In the genomic region with DNA sequence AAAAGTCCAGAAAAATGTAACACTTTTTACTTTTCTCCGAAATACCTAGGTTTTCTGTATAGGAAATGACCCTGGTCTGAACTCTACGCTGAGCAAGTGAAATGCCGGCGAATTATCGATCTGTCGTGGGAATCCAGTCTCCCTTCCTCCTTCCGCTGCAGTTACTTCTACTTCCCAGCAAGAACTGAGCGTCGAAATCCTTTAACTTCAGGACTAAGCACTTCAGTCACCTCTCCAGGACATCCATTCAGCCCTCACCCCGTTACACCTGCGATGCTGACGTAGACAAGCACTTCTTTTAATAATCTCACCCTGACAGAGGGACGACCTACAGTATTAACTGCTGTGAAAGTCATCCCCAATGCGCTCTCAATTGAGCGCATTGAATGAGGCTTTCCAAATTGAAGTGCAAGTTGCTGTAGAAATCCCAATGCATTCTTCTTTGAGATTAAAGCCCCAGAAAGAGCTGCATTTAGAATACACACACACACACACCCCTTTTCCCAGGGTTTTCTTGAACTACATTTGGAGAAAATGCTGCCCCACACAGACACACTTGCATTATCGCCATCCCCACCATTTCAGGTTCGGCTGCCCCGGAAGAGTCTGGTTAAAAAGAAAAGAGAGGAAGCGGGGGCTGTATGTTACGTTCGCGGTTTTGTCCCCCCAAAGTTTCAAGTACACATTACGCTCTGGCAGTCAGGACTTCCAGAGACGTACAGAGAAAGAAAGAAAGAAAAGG, we compare ENCODE assay signal across 1 cellular context.
TF ChIP-seq lines count a peak whose summit lies in the region.

No MANE protein-coding gene starts in this region.

TF ChIP-seq in HEK293, 187 proteins besides CTCF, POLR2A, EP300 and RAD21 (continued from another document):
- TF ChIP-seq, protein P1, sequence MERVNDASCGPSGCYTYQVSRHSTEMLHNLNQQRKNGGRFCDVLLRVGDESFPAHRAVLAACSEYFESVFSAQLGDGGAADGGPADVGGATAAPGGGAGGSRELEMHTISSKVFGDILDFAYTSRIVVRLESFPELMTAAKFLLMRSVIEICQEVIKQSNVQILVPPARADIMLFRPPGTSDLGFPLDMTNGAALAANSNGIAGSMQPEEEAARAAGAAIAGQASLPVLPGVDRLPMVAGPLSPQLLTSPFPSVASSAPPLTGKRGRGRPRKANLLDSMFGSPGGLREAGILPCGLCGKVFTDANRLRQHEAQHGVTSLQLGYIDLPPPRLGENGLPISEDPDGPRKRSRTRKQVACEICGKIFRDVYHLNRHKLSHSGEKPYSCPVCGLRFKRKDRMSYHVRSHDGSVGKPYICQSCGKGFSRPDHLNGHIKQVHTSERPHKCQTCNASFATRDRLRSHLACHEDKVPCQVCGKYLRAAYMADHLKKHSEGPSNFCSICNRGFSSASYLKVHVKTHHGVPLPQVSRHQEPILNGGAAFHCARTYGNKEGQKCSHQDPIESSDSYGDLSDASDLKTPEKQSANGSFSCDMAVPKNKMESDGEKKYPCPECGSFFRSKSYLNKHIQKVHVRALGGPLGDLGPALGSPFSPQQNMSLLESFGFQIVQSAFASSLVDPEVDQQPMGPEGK (tag by site-specific recombination; IDR thresholded peaks at IDR 0.05) = peak; percentile 33; the same call in 1 of the 2 replicates
- TF ChIP-seq ZNF48 (tag by site-specific recombination; IDR thresholded peaks at IDR 0.05) = no peak
- TF ChIP-seq ZSCAN23 (tag by site-specific recombination; IDR thresholded peaks at IDR 0.05) = no peak
- no peak for TF ChIP-seq HOXA7 (CRISPR knock-in tag; IDR thresholded peaks at IDR 0.05; ENCODE audit: borderline replicate concordance)
- TF ChIP-seq ZBTB17 (tag by site-specific recombination; IDR thresholded peaks at IDR 0.05) = peak; percentile 78
- no peak for TF ChIP-seq YY2 (tag by site-specific recombination; IDR thresholded peaks at IDR 0.05)
- no peak for TF ChIP-seq ZNF221 (tag by site-specific recombination; IDR thresholded peaks at IDR 0.05; ENCODE audit: borderline replicate concordance)
- TF ChIP-seq PRDM1 (tag by site-specific recombination; IDR thresholded peaks at IDR 0.05) = peak; percentile 95
- peak; percentile 30; the same call in 1 of the 2 replicates for TF ChIP-seq ZNF600 (tag by site-specific recombination; IDR thresholded peaks at IDR 0.05)
- peak; percentile 60 for TF ChIP-seq ZNF335 (tag by site-specific recombination; conservative IDR thresholded peaks at IDR 0.05)
- TF ChIP-seq ZNF624 (tag by site-specific recombination; IDR thresholded peaks at IDR 0.05) = no peak
- TF ChIP-seq, protein P2, sequence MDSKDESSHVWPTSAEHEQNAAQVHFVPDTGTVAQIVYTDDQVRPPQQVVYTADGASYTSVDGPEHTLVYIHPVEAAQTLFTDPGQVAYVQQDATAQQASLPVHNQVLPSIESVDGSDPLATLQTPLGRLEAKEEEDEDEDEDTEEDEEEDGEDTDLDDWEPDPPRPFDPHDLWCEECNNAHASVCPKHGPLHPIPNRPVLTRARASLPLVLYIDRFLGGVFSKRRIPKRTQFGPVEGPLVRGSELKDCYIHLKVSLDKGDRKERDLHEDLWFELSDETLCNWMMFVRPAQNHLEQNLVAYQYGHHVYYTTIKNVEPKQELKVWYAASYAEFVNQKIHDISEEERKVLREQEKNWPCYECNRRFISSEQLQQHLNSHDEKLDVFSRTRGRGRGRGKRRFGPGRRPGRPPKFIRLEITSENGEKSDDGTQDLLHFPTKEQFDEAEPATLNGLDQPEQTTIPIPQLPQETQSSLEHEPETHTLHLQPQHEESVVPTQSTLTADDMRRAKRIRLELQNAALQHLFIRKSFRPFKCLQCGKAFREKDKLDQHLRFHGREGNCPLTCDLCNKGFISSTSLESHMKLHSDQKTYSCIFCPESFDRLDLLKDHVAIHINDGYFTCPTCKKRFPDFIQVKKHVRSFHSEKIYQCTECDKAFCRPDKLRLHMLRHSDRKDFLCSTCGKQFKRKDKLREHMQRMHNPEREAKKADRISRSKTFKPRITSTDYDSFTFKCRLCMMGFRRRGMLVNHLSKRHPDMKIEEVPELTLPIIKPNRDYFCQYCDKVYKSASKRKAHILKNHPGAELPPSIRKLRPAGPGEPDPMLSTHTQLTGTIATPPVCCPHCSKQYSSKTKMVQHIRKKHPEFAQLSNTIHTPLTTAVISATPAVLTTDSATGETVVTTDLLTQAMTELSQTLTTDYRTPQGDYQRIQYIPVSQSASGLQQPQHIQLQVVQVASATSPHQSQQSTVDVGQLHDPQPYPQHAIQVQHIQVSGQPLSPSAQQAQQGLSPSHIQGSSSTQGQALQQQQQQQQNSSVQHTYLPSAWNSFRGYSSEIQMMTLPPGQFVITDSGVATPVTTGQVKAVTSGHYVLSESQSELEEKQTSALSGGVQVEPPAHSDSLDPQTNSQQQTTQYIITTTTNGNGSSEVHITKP (tag by site-specific recombination; IDR thresholded peaks at IDR 0.05) = peak; percentile 90
- no peak for TF ChIP-seq ZNF239 (tag by site-specific recombination; IDR thresholded peaks at IDR 0.05)
- no peak for TF ChIP-seq ZNF140 (tag by site-specific recombination; IDR thresholded peaks at IDR 0.05)
- no peak for TF ChIP-seq ZNF707 (tag by site-specific recombination; IDR thresholded peaks at IDR 0.05)
- no peak for TF ChIP-seq ZNF121 (tag by site-specific recombination; IDR thresholded peaks at IDR 0.05)
- TF ChIP-seq, protein P3, sequence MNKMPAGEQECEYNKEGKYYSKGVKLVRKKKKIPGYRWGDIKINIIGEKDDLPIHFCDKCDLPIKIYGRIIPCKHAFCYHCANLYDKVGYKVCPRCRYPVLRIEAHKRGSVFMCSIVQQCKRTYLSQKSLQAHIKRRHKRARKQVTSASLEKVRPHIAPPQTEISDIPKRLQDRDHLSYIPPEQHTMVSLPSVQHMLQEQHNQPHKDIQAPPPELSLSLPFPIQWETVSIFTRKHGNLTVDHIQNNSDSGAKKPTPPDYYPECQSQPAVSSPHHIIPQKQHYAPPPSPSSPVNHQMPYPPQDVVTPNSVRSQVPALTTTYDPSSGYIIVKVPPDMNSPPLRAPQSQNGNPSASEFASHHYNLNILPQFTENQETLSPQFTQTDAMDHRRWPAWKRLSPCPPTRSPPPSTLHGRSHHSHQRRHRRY (tag by site-specific recombination; IDR thresholded peaks at IDR 0.05) = no peak
- no peak for TF ChIP-seq ZSCAN16 (tag by site-specific recombination; IDR thresholded peaks at IDR 0.05)
- TF ChIP-seq, protein P4, sequence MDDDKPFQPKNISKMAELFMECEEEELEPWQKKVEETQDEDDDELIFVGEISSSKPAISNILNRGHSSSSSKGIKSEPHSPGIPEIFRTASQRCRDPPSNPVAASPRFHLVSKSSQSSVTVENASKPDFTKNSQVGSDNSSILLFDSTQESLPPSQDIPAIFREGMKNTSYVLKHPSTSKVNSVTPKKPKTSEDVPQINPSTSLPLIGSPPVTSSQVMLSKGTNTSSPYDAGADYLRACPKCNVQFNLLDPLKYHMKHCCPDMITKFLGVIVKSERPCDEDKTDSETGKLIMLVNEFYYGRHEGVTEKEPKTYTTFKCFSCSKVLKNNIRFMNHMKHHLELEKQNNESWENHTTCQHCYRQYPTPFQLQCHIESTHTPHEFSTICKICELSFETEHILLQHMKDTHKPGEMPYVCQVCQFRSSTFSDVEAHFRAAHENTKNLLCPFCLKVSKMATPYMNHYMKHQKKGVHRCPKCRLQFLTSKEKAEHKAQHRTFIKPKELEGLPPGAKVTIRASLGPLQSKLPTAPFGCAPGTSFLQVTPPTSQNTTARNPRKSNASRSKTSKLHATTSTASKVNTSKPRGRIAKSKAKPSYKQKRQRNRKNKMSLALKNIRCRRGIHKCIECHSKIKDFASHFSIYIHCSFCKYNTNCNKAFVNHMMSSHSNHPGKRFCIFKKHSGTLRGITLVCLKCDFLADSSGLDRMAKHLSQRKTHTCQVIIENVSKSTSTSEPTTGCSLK (tag by site-specific recombination; IDR thresholded peaks at IDR 0.05) = no peak
- TF ChIP-seq MYNN (tag by site-specific recombination; IDR thresholded peaks at IDR 0.05; ENCODE audit: borderline replicate concordance) = no peak
- TF ChIP-seq ZNF548 (tag by site-specific recombination; IDR thresholded peaks at IDR 0.05) = no peak
- no peak for TF ChIP-seq ZNF785 (tag by site-specific recombination; IDR thresholded peaks at IDR 0.05)
- no peak for TF ChIP-seq ZBTB21 (tag by site-specific recombination; IDR thresholded peaks at IDR 0.05)
- TF ChIP-seq ZNF660 (tag by site-specific recombination; IDR thresholded peaks at IDR 0.05) = no peak
- TF ChIP-seq, protein P5, sequence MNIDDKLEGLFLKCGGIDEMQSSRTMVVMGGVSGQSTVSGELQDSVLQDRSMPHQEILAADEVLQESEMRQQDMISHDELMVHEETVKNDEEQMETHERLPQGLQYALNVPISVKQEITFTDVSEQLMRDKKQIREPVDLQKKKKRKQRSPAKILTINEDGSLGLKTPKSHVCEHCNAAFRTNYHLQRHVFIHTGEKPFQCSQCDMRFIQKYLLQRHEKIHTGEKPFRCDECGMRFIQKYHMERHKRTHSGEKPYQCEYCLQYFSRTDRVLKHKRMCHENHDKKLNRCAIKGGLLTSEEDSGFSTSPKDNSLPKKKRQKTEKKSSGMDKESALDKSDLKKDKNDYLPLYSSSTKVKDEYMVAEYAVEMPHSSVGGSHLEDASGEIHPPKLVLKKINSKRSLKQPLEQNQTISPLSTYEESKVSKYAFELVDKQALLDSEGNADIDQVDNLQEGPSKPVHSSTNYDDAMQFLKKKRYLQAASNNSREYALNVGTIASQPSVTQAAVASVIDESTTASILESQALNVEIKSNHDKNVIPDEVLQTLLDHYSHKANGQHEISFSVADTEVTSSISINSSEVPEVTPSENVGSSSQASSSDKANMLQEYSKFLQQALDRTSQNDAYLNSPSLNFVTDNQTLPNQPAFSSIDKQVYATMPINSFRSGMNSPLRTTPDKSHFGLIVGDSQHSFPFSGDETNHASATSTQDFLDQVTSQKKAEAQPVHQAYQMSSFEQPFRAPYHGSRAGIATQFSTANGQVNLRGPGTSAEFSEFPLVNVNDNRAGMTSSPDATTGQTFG (tag by site-specific recombination; IDR thresholded peaks at IDR 0.05; ENCODE audit: borderline replicate concordance) = no peak
- TF ChIP-seq, protein P6, sequence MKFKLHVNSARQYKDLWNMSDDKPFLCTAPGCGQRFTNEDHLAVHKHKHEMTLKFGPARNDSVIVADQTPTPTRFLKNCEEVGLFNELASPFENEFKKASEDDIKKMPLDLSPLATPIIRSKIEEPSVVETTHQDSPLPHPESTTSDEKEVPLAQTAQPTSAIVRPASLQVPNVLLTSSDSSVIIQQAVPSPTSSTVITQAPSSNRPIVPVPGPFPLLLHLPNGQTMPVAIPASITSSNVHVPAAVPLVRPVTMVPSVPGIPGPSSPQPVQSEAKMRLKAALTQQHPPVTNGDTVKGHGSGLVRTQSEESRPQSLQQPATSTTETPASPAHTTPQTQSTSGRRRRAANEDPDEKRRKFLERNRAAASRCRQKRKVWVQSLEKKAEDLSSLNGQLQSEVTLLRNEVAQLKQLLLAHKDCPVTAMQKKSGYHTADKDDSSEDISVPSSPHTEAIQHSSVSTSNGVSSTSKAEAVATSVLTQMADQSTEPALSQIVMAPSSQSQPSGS (tag by site-specific recombination; IDR thresholded peaks at IDR 0.05; ENCODE audit: low read depth) = no peak
